1 cellular context compared by ENCODE assay signal in the genomic region with DNA sequence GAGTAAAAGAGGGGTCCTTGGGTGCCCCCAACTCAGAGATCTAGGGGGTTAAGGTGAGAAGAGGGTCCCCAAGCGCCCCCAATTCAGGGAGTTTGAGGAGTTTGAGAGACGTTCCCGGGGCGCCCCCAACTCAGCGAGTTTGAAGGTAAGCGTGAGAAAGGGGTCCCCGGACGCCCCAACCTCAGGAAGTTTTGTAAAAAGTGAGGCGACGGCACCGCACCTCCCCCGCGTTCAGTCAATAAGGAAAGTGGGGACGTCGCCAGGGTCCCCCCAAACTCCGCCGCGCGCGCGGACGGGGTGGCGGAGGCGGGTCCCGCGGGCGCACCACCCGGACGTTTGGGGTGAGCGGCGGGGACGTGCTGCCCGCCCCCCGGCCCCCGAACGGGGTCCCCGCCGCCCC.
TF ChIP-seq lines count a peak whose summit lies in the region.

No MANE protein-coding gene starts in this region.

TF ChIP-seq in GM23338, 12 proteins besides CTCF, POLR2A, EP300 and RAD21 (continued from another document):
- TF ChIP-seq, protein P1, sequence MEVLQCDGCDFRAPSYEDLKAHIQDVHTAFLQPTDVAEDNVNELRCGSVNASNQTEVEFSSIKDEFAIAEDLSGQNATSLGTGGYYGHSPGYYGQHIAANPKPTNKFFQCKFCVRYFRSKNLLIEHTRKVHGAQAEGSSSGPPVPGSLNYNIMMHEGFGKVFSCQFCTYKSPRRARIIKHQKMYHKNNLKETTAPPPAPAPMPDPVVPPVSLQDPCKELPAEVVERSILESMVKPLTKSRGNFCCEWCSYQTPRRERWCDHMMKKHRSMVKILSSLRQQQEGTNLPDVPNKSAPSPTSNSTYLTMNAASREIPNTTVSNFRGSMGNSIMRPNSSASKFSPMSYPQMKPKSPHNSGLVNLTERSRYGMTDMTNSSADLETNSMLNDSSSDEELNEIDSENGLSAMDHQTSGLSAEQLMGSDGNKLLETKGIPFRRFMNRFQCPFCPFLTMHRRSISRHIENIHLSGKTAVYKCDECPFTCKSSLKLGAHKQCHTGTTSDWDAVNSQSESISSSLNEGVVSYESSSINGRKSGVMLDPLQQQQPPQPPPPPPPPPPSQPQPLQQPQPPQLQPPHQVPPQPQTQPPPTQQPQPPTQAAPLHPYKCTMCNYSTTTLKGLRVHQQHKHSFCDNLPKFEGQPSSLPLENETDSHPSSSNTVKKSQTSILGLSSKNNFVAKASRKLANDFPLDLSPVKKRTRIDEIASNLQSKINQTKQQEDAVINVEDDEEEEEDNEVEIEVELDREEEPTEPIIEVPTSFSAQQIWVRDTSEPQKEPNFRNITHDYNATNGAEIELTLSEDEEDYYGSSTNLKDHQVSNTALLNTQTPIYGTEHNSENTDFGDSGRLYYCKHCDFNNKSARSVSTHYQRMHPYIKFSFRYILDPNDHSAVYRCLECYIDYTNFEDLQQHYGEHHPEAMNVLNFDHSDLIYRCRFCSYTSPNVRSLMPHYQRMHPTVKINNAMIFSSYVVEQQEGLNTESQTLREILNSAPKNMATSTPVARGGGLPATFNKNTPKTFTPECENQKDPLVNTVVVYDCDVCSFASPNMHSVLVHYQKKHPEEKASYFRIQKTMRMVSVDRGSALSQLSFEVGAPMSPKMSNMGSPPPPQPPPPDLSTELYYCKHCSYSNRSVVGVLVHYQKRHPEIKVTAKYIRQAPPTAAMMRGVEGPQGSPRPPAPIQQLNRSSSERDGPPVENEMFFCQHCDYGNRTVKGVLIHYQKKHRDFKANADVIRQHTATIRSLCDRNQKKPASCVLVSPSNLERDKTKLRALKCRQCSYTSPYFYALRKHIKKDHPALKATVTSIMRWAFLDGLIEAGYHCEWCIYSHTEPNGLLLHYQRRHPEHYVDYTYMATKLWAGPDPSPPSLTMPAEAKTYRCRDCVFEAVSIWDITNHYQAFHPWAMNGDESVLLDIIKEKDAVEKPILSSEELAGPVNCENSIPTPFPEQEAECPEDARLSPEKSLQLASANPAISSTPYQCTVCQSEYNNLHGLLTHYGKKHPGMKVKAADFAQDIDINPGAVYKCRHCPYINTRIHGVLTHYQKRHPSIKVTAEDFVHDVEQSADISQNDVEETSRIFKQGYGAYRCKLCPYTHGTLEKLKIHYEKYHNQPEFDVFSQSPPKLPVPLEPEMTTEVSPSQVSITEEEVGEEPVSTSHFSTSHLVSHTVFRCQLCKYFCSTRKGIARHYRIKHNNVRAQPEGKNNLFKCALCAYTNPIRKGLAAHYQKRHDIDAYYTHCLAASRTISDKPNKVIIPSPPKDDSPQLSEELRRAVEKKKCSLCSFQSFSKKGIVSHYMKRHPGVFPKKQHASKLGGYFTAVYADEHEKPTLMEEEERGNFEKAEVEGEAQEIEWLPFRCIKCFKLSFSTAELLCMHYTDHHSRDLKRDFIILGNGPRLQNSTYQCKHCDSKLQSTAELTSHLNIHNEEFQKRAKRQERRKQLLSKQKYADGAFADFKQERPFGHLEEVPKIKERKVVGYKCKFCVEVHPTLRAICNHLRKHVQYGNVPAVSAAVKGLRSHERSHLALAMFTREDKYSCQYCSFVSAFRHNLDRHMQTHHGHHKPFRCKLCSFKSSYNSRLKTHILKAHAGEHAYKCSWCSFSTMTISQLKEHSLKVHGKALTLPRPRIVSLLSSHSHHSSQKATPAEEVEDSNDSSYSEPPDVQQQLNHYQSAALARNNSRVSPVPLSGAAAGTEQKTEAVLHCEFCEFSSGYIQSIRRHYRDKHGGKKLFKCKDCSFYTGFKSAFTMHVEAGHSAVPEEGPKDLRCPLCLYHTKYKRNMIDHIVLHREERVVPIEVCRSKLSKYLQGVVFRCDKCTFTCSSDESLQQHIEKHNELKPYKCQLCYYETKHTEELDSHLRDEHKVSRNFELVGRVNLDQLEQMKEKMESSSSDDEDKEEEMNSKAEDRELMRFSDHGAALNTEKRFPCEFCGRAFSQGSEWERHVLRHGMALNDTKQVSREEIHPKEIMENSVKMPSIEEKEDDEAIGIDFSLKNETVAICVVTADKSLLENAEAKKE (CRISPR knock-in tag; IDR thresholded peaks at IDR 0.05): no peak
- TF ChIP-seq, protein P2, sequence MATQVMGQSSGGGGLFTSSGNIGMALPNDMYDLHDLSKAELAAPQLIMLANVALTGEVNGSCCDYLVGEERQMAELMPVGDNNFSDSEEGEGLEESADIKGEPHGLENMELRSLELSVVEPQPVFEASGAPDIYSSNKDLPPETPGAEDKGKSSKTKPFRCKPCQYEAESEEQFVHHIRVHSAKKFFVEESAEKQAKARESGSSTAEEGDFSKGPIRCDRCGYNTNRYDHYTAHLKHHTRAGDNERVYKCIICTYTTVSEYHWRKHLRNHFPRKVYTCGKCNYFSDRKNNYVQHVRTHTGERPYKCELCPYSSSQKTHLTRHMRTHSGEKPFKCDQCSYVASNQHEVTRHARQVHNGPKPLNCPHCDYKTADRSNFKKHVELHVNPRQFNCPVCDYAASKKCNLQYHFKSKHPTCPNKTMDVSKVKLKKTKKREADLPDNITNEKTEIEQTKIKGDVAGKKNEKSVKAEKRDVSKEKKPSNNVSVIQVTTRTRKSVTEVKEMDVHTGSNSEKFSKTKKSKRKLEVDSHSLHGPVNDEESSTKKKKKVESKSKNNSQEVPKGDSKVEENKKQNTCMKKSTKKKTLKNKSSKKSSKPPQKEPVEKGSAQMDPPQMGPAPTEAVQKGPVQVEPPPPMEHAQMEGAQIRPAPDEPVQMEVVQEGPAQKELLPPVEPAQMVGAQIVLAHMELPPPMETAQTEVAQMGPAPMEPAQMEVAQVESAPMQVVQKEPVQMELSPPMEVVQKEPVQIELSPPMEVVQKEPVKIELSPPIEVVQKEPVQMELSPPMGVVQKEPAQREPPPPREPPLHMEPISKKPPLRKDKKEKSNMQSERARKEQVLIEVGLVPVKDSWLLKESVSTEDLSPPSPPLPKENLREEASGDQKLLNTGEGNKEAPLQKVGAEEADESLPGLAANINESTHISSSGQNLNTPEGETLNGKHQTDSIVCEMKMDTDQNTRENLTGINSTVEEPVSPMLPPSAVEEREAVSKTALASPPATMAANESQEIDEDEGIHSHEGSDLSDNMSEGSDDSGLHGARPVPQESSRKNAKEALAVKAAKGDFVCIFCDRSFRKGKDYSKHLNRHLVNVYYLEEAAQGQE (IDR thresholded peaks at IDR 0.05; ENCODE audit: unreplicated experiment): no peak
- TF ChIP-seq, protein P3, sequence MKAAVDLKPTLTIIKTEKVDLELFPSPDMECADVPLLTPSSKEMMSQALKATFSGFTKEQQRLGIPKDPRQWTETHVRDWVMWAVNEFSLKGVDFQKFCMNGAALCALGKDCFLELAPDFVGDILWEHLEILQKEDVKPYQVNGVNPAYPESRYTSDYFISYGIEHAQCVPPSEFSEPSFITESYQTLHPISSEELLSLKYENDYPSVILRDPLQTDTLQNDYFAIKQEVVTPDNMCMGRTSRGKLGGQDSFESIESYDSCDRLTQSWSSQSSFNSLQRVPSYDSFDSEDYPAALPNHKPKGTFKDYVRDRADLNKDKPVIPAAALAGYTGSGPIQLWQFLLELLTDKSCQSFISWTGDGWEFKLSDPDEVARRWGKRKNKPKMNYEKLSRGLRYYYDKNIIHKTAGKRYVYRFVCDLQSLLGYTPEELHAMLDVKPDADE (IDR thresholded peaks at IDR 0.05): no peak
